7 cellular contexts compared by ENCODE assay signal in the genomic region with DNA sequence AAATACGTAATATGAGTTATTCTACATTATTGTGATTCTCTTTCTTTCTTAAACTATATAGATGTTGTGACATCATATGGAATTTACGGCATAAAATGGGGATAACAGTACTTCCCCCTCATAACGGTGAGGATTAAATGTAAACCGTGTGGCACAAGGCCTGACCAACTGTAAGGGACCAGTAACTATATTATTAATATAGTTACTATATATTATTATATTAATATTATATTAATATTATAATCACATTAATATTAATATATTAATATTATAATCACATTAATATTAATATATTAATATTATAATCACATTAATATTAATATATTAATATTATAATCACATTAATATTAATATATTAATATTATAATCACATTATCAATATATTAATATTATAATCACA. TPM values are rescaled to one million over a fixed set of nuclear protein-coding genes. Genes with fewer than 3 reads are reported as not detected.
DNase-seq lines count a peak whose midpoint lies in the region; ATAC-seq, FAIRE-seq and TF ChIP-seq lines count a peak whose summit lies in the region.
"Not testable (repeated sequence)": the region's sequence is repeated elsewhere in the genome, so short reads cannot be mapped to it uniquely, and the experiment has no call there.

No MANE protein-coding gene starts in this region.

- FAIRE-seq in GM12878 (lab: Jason Lieb, UNC) = not testable (repeated sequence)

- peak overlapping the region; percentile 34; the same call in 1 of the 2 replicates for H3K4me2 ChIP-seq in DND-41 (ENCODE audit: insufficient read depth, low read length)
- H3K4me2 ChIP-seq in OCI-LY7 (ENCODE audit: low read length) = peak overlapping the region; percentile 66
- peak overlapping the region; percentile 32 for H3K4me2 ChIP-seq in GM12878 (ENCODE audit: control insufficient read depth, insufficient read depth)

- ATAC-seq in DND-41 (ENCODE audit: insufficient read depth, low read depth); activated CD8-positive, alpha-beta T cell treated with anti-CD3 and anti-CD28 coated beads for 36 hours; activated T-helper 17 cell treated with anti-CD3 and anti-CD28 coated beads, Interleukin-2, amount 50 U/mL, for 72 hours (replicated peaks); GM12878; naive thymus-derived CD8-positive, alpha-beta T cell: not testable (repeated sequence)

- H3K36me3 Mint-ChIP-seq in activated CD8-positive, alpha-beta T cell treated with anti-CD3 and anti-CD28 coated beads for 36 hours (ENCODE audit: low read depth) = peaks cover 48% of the 10 kb centered on the region
- H3K36me3 Mint-ChIP-seq in activated T-helper 17 cell treated with anti-CD3 and anti-CD28 coated beads, Interleukin-2, amount 50 U/mL, for 72 hours (ENCODE audit: low read depth) = peaks cover 69% of the 10 kb centered on the region
- H3K36me3 Mint-ChIP-seq in naive thymus-derived CD8-positive, alpha-beta T cell = peaks cover 3 to 47% (median 8%) of the 10 kb centered on the region in 3 donors
- peaks cover 51% of the 10 kb centered on the region for H3K36me3 Mint-ChIP-seq in stimulated activated naive CD8-positive, alpha-beta T cell treated with anti-CD3 and anti-CD28 coated beads, Interleukin-15, Interleukin-2, amounts not matched to agents 100 ng/mL and 50 ng/mL, for 24 hours (ENCODE audit: low read depth)

- CTCF ChIA-PET in OCI-LY7 (lab: Charles Lee; ENCODE audit: unreplicated experiment); activated CD8-positive, alpha-beta T cell treated with anti-CD3 and anti-CD28 coated beads for 36 hours (lab: Charles Lee); GM12878 (lab: Yijun Ruan, JAX): not testable (repeated sequence)

- not testable (repeated sequence) for H3K9me3 Mint-ChIP-seq in activated CD8-positive, alpha-beta T cell treated with anti-CD3 and anti-CD28 coated beads for 36 hours; activated T-helper 17 cell treated with anti-CD3 and anti-CD28 coated beads, Interleukin-2, amount 50 U/mL, for 72 hours; naive thymus-derived CD8-positive, alpha-beta T cell; stimulated activated naive CD8-positive, alpha-beta T cell treated with anti-CD3 and anti-CD28 coated beads, Interleukin-15, Interleukin-2, amounts not matched to agents 100 ng/mL and 50 ng/mL, for 24 hours

- H3K9ac ChIP-seq in DND-41 (ENCODE audit: low read depth, low read length); GM12878 (ENCODE audit: control insufficient read depth, insufficient read depth, low read length): not testable (repeated sequence)

- not testable (repeated sequence) for BruUV-seq in OCI-LY7 (replicated peaks; lab: Mats Ljungman, UMichigan); GM12878 (replicated peaks; lab: Mats Ljungman, UMichigan)

- TF ChIP-seq RAD21 in GM12878 (IDR thresholded peaks at IDR 0.05; ENCODE audit: insufficient read depth, low read depth, low read length) = not testable (repeated sequence)

- TF ChIP-seq CTCF in DND-41 (IDR thresholded peaks at IDR 0.05; ENCODE audit: borderline replicate concordance, extremely low read depth, low read length, poor library complexity, severe bottlenecking); OCI-LY7 (conservative IDR thresholded peaks at IDR 0.05; ENCODE audit: low read length); activated CD8-positive, alpha-beta T cell treated with anti-CD3 and anti-CD28 coated beads for 36 hours (IDR thresholded peaks at IDR 0.05); GM12878 (IDR thresholded peaks at IDR 0.05 in 2 of 3, conservative IDR thresholded peaks at IDR 0.05 in 1 of 3; ENCODE audit: control insufficient read depth in 2 of 3, extremely low read depth in 1 of 3, insufficient read depth in 1 of 3, low read depth in 3 of 3, low read length in 3 of 3): not testable (repeated sequence)

- SMC1A ChIA-PET in GM12878 (lab: Charles Lee; ENCODE audit: uncharacterized antibody, unreplicated experiment) = interaction anchor here (1.1 kb wide), 1 partner anchor 197 kb away, joined by 3 read pairs; no protein-coding TSS in a partner anchor

- peaks cover 41% of the 10 kb centered on the region for H3K36me3 ChIP-seq in DND-41 (ENCODE audit: insufficient read depth, low read length)
- H3K36me3 ChIP-seq in OCI-LY7 (ENCODE audit: insufficient read depth, low read length) = peaks cover 56% of the 10 kb centered on the region
- peaks cover 9 to 29% of the 10 kb centered on the region in 2 experiments for H3K36me3 ChIP-seq in GM12878 (ENCODE audit: control insufficient read depth in 2 of 2, insufficient read depth in 2 of 2, low read length in 1 of 2)

- H3K9me3 ChIP-seq in DND-41 (ENCODE audit: insufficient read depth, low read length, severe bottlenecking); OCI-LY7 (ENCODE audit: low read length); GM12878 (replicated peaks; ENCODE audit: control insufficient read depth, insufficient read depth, low read length): not testable (repeated sequence)

- not testable (repeated sequence) for H3K27ac Mint-ChIP-seq in activated CD8-positive, alpha-beta T cell treated with anti-CD3 and anti-CD28 coated beads for 36 hours; stimulated activated naive CD8-positive, alpha-beta T cell treated with anti-CD3 and anti-CD28 coated beads, Interleukin-15, Interleukin-2, amounts not matched to agents 100 ng/mL and 50 ng/mL, for 24 hours
- H3K27ac Mint-ChIP-seq in activated T-helper 17 cell treated with anti-CD3 and anti-CD28 coated beads, Interleukin-2, amount 50 U/mL, for 72 hours = peak overlapping the region; percentile 15
- H3K27ac Mint-ChIP-seq in naive thymus-derived CD8-positive, alpha-beta T cell = peak overlapping the region in 3 of 10 donors; percentile 45 to 89 (median 65)

- not testable (repeated sequence) for TF ChIP-seq EP300 in GM12878 (IDR thresholded peaks at IDR 0.05; ENCODE audit: borderline replicate concordance in 1 of 2, control insufficient read depth in 1 of 2, low read depth in 2 of 2, low read length in 2 of 2)

- not testable (repeated sequence) for DNase-seq in DND-41; activated CD8-positive, alpha-beta T cell treated with anti-CD3 and anti-CD28 coated beads for 36 hours; GM12878 (ENCODE audit: low read depth, low spot score); naive thymus-derived CD8-positive, alpha-beta T cell
- peak; percentile 52 for DNase-seq in OCI-LY7 (ENCODE audit: low spot score)

- WGBS in GM12878 (ENCODE audit: insufficient coverage, insufficient replicate concordance, low lambda C conversion rate, missing lambda C conversion rate) = 83% methylated on average over 4 of the region's 4 CpGs

- not testable (repeated sequence) for H3K27me3 Mint-ChIP-seq in activated CD8-positive, alpha-beta T cell treated with anti-CD3 and anti-CD28 coated beads for 36 hours; activated T-helper 17 cell treated with anti-CD3 and anti-CD28 coated beads, Interleukin-2, amount 50 U/mL, for 72 hours; naive thymus-derived CD8-positive, alpha-beta T cell; stimulated activated naive CD8-positive, alpha-beta T cell treated with anti-CD3 and anti-CD28 coated beads, Interleukin-15, Interleukin-2, amounts not matched to agents 100 ng/mL and 50 ng/mL, for 24 hours

- H3K4me3 ChIP-seq in DND-41 (ENCODE audit: low read depth in 1 of 2, low read length in 2 of 2) = not testable (repeated sequence)
- H3K4me3 ChIP-seq in OCI-LY7 (ENCODE audit: low read depth, low read length, poor library complexity, severe bottlenecking) = peak overlapping the region; percentile 58
- peak overlapping the region; percentile 30; the same call in 1 of the 2 replicates for H3K4me3 ChIP-seq in GM12878

- RAD21 ChIA-PET in GM12878 (lab: Charles Lee; ENCODE audit: unreplicated experiment) = not testable (repeated sequence)

- peak overlapping the region; percentile 19 for H3K4me3 Mint-ChIP-seq in activated CD8-positive, alpha-beta T cell treated with anti-CD3 and anti-CD28 coated beads for 36 hours
- H3K4me3 Mint-ChIP-seq in activated T-helper 17 cell treated with anti-CD3 and anti-CD28 coated beads, Interleukin-2, amount 50 U/mL, for 72 hours = peak overlapping the region; percentile 89
- H3K4me3 Mint-ChIP-seq in naive thymus-derived CD8-positive, alpha-beta T cell = peak overlapping the region in 8 of 10 donors; percentile 5 to 80 (median 42)
- H3K4me3 Mint-ChIP-seq in stimulated activated naive CD8-positive, alpha-beta T cell treated with anti-CD3 and anti-CD28 coated beads, Interleukin-15, Interleukin-2, amounts not matched to agents 100 ng/mL and 50 ng/mL, for 24 hours = peak overlapping the region; percentile 67

- H3K79me2 ChIP-seq in DND-41 (ENCODE audit: insufficient read depth, low read length) (peaks cover 72% of the 10 kb centered on the region), OCI-LY7 (ENCODE audit: insufficient read depth, low read depth, low read length) (peaks cover 78% of the 10 kb centered on the region), GM12878 (ENCODE audit: control insufficient read depth, insufficient read depth, low read length) (peaks cover 61% of the 10 kb centered on the region)

- H3K4me1 Mint-ChIP-seq in activated CD8-positive, alpha-beta T cell treated with anti-CD3 and anti-CD28 coated beads for 36 hours (ENCODE audit: low read depth) = peaks cover 56% of the 10 kb centered on the region
- H3K4me1 Mint-ChIP-seq in activated T-helper 17 cell treated with anti-CD3 and anti-CD28 coated beads, Interleukin-2, amount 50 U/mL, for 72 hours = peaks cover 44% of the 10 kb centered on the region
- H3K4me1 Mint-ChIP-seq in naive thymus-derived CD8-positive, alpha-beta T cell = peaks cover 25 to 59% (median 46%) of the 10 kb centered on the region in 4 donors
- peaks cover 68% of the 10 kb centered on the region for H3K4me1 Mint-ChIP-seq in stimulated activated naive CD8-positive, alpha-beta T cell treated with anti-CD3 and anti-CD28 coated beads, Interleukin-15, Interleukin-2, amounts not matched to agents 100 ng/mL and 50 ng/mL, for 24 hours (ENCODE audit: low read depth)

- peaks cover 50% of the 10 kb centered on the region for H4K20me1 ChIP-seq in DND-41 (ENCODE audit: insufficient read depth, low read length)
- H4K20me1 ChIP-seq in OCI-LY7 (ENCODE audit: insufficient read depth, low read length) = peaks cover 19% of the 10 kb centered on the region
- peaks cover 11% of the 10 kb centered on the region for H4K20me1 ChIP-seq in GM12878 (ENCODE audit: control insufficient read depth, insufficient read depth)

- H3K9me2 ChIP-seq in OCI-LY7 (ENCODE audit: insufficient read depth, low read length) = not testable (repeated sequence)

- H3K27ac ChIP-seq in DND-41 (ENCODE audit: low read length); OCI-LY7 (ENCODE audit: low read depth, low read length, poor library complexity, severe bottlenecking); GM12878 (ENCODE audit: control insufficient read depth, insufficient read depth): not testable (repeated sequence)

- H3K27me3 ChIP-seq in DND-41 (ENCODE audit: insufficient read depth, low read length, poor library complexity); GM12878 (replicated peaks in 1 of 2; ENCODE audit: control insufficient read depth in 2 of 2, insufficient read depth in 2 of 2, low read length in 1 of 2): not testable (repeated sequence)

- intact Hi-C loops in OCI-LY7 (cut with micrococcal nuclease; ENCODE audit: unreplicated experiment) = loop anchor here (10.0 kb wide), 1 partner anchor 496 kb away; a partner anchor contains a TSS
- intact Hi-C loops in activated CD8-positive, alpha-beta T cell treated with anti-CD3 and anti-CD28 coated beads for 36 hours (cut with micrococcal nuclease) = not testable (repeated sequence)
- intact Hi-C loops in GM12878 (cut with micrococcal nuclease; ENCODE audit: unreplicated experiment) = loop anchor here (5.0 kb wide), 3 partner anchors 118 to 263 kb away; a partner anchor contains a TSS

- not testable (repeated sequence) for H2AFZ ChIP-seq in DND-41 (ENCODE audit: low read depth, low read length); OCI-LY7 (ENCODE audit: low read length); GM12878 (ENCODE audit: control insufficient read depth, low read depth, low read length)

- in situ Hi-C loops in GM12878 (cut with MboI) = not testable (repeated sequence)

- POLR2A ChIA-PET in OCI-LY7 (lab: Charles Lee); activated CD8-positive, alpha-beta T cell treated with anti-CD3 and anti-CD28 coated beads for 36 hours (lab: Charles Lee): not testable (repeated sequence)
- POLR2A ChIA-PET in GM12878 (lab: Charles Lee) = interaction anchor here (0.6 to 0.7 kb wide), 2 partner anchors 16 to 211 kb away, joined by 4 read pairs; no protein-coding TSS in a partner anchor
- POLR2A ChIA-PET in naive thymus-derived CD8-positive, alpha-beta T cell (lab: Charles Lee) = interaction anchor here (0.7 kb wide), 1 partner anchor 72 kb away, joined by 4 read pairs; no protein-coding TSS in a partner anchor

- TF ChIP-seq POLR2A in GM12878 (IDR thresholded peaks at IDR 0.05; ENCODE audit: low read depth, low read length) = not testable (repeated sequence)

- peaks cover 31% of the 10 kb centered on the region for H3K4me1 ChIP-seq in DND-41 (ENCODE audit: insufficient read depth, low read length)
- H3K4me1 ChIP-seq in OCI-LY7 (ENCODE audit: insufficient read depth, low read length, poor library complexity, severe bottlenecking) = peaks cover 22% of the 10 kb centered on the region
- peaks cover 32% of the 10 kb centered on the region for H3K4me1 ChIP-seq in GM12878 (ENCODE audit: control insufficient read depth, insufficient read depth, low read length)

RNA-seq across cellular contexts. Expression of a gene that starts 2.8 kb away (rescaled TPM):
- 31.7 and 35.9 TPM in 2 replicates for total RNA-seq in OCI-LY7 (2014; rRNA removed; shearing (Covaris generic))
- total RNA-seq in OCI-LY7 (2022) = 56.7 and 66.2 TPM in 2 replicates
- 10 to 100 TPM; 76.8 to 77.3 TPM for total RNA-seq in activated CD8-positive, alpha-beta T cell treated with anti-CD3 and anti-CD28 coated beads for 36 hours
- total RNA-seq in activated T-helper 17 cell treated with anti-CD3 and anti-CD28 coated beads, Interleukin-2, amount 50 U/mL, for 72 hours = 10 to 100 TPM; 86.5 to 96.8 TPM
- total RNA-seq in GM12878 (2013; cell fraction: nucleolus; rRNA removed) = 30.0 and 34.7 TPM in 2 replicates
- 40.3 and 42.1 TPM in 2 replicates for total RNA-seq in GM12878 (2014; rRNA removed)
- total RNA-seq in GM12878 (2014; rRNA removed; fragmentation: Illumina TruSeq; extraction: Trizol) = 52.5 and 57.3 TPM in 2 replicates
- total RNA-seq in GM12878 (2021) = 74.3 and 80.6 TPM in 2 replicates
- 26.2 TPM for polyA plus RNA-seq in GM12878 (2011; ENCODE audit: low read depth)
- polyA plus RNA-seq in GM12878 (2011; rRNA removed) = 17.2 and 18.8 TPM in 2 replicates
- 13.0 and 14.4 TPM in 2 replicates for polyA plus RNA-seq in GM12878 (2011; cell fraction: cytosol; rRNA removed)
- 20.7 and 30.4 TPM in 2 replicates for polyA plus RNA-seq in GM12878 (2011; cell fraction: nucleus; rRNA removed)
- polyA plus RNA-seq in GM12878 (2012) = 33.0 and 35.7 TPM in 2 replicates
- 64.9 and 65.2 TPM in 2 replicates for polyA plus RNA-seq in GM12878 (2014; fragmentation: Illumina TruSeq; extraction: Trizol)
- polyA plus RNA-seq in GM12878 (2014; fragmentation: Nextera tagmentation; extraction: Ambion mirVana) = 10 to 100 TPM; 13.8 to 24.7 TPM
- 31.6 and 36.4 TPM in 2 replicates for polyA plus RNA-seq in GM12878 (2014; rRNA removed)
- polyA plus RNA-seq in GM12878 (2016; fragmentation: Nextera tagmentation; extraction: Ambion mirVana) = 10 to 100 TPM; 74.5 to 76.6 TPM
- polyA minus RNA-seq in GM12878 (2011; rRNA and poly(A)+ RNA removed) = 14.1 and 15.1 TPM in 2 replicates
- 15.6 and 17.3 TPM in 2 replicates for polyA minus RNA-seq in GM12878 (2011; cell fraction: cytosol; rRNA and poly(A)+ RNA removed)
- polyA minus RNA-seq in GM12878 (2011; cell fraction: nucleus; rRNA and poly(A)+ RNA removed) = 6.8 and 11.3 TPM in 2 replicates
- 10 to 100 TPM; 46.1 to 47.8 TPM for total RNA-seq in naive thymus-derived CD8-positive, alpha-beta T cell
- 10 to 100 TPM; 10.8 to 31.8 (median 21.8) TPM for polyA plus RNA-seq in naive thymus-derived CD8-positive, alpha-beta T cell

RNA-seq across cellular contexts. Expression of a gene that starts 2.9 kb away (rescaled TPM):
- total RNA-seq in OCI-LY7 (2014; rRNA removed; shearing (Covaris generic)) = 5.3 and 6.5 TPM in 2 replicates
- total RNA-seq in OCI-LY7 (2022) (8.9 and 9.1 TPM in 2 replicates), GM12878 (2014; rRNA removed) (2.3 and 2.5 TPM in 2 replicates), GM12878 (2014; rRNA removed; fragmentation: Illumina TruSeq; extraction: Trizol) (2.4 and 2.9 TPM in 2 replicates), GM12878 (2021) (3.0 and 3.6 TPM in 2 replicates)
- 1 to 10 TPM; 2.8 to 3.0 TPM for total RNA-seq in activated CD8-positive, alpha-beta T cell treated with anti-CD3 and anti-CD28 coated beads for 36 hours
- 1 to 10 TPM; 3.2 to 5.7 TPM for total RNA-seq in activated T-helper 17 cell treated with anti-CD3 and anti-CD28 coated beads, Interleukin-2, amount 50 U/mL, for 72 hours
- total RNA-seq in GM12878 (2013; cell fraction: nucleolus; rRNA removed) = 1.9 and 2.9 TPM in 2 replicates
- 0.94 TPM for polyA plus RNA-seq in GM12878 (2011; ENCODE audit: low read depth)
- polyA plus RNA-seq in GM12878 (2011; rRNA removed) (1.3 and 1.5 TPM in 2 replicates), GM12878 (2014; fragmentation: Illumina TruSeq; extraction: Trizol) (2.3 TPM in 2 replicates), GM12878 (2014; fragmentation: Nextera tagmentation; extraction: Ambion mirVana) (1 to 10 TPM; 1.1 to 1.6 TPM), GM12878 (2014; rRNA removed) (2.9 and 3.0 TPM in 2 replicates), GM12878 (2016; fragmentation: Nextera tagmentation; extraction: Ambion mirVana) (1 to 10 TPM; 3.4 to 4.0 TPM)
- 0.70 and 1.1 TPM in 2 replicates for polyA plus RNA-seq in GM12878 (2011; cell fraction: cytosol; rRNA removed)
- polyA plus RNA-seq in GM12878 (2011; cell fraction: nucleus; rRNA removed) = 0.72 and 1.1 TPM in 2 replicates
- 2.6 and 2.7 TPM in 2 replicates for polyA plus RNA-seq in GM12878 (2012)
- 0.72 and 1.2 TPM in 2 replicates for polyA minus RNA-seq in GM12878 (2011; rRNA and poly(A)+ RNA removed)
- 0.83 and 1.1 TPM in 2 replicates for polyA minus RNA-seq in GM12878 (2011; cell fraction: cytosol; rRNA and poly(A)+ RNA removed)
- polyA minus RNA-seq in GM12878 (2011; cell fraction: nucleus; rRNA and poly(A)+ RNA removed) = 0.36 and 1.1 TPM in 2 replicates
- 1 to 10 TPM; 3.7 to 6.0 TPM for total RNA-seq in naive thymus-derived CD8-positive, alpha-beta T cell
- polyA plus RNA-seq in naive thymus-derived CD8-positive, alpha-beta T cell = 1 to 10 TPM in 1 of 3 donors, under 1 TPM in 2; 0.87 to 1.5 (median 0.90) TPM

Comparison
In these comparisons a context has a peak if more than half of its experiments do, and no peak if none do; other contexts are left out.
1. H3K4me3 Mint-ChIP-seq: peak in every context shown above with its lines; median percentile 89 in activated T-helper 17 cell treated with anti-CD3 and anti-CD28 coated beads, Interleukin-2, amount 50 U/mL, for 72 hours; 67 in stimulated activated naive CD8-positive, alpha-beta T cell treated with anti-CD3 and anti-CD28 coated beads, Interleukin-15, Interleukin-2, amounts not matched to agents 100 ng/mL and 50 ng/mL, for 24 hours; 42 in naive thymus-derived CD8-positive, alpha-beta T cell; 19 in activated CD8-positive, alpha-beta T cell treated with anti-CD3 and anti-CD28 coated beads for 36 hours.